Comparison of ENCODE assay signal across 2 cellular contexts in the genomic region with DNA sequence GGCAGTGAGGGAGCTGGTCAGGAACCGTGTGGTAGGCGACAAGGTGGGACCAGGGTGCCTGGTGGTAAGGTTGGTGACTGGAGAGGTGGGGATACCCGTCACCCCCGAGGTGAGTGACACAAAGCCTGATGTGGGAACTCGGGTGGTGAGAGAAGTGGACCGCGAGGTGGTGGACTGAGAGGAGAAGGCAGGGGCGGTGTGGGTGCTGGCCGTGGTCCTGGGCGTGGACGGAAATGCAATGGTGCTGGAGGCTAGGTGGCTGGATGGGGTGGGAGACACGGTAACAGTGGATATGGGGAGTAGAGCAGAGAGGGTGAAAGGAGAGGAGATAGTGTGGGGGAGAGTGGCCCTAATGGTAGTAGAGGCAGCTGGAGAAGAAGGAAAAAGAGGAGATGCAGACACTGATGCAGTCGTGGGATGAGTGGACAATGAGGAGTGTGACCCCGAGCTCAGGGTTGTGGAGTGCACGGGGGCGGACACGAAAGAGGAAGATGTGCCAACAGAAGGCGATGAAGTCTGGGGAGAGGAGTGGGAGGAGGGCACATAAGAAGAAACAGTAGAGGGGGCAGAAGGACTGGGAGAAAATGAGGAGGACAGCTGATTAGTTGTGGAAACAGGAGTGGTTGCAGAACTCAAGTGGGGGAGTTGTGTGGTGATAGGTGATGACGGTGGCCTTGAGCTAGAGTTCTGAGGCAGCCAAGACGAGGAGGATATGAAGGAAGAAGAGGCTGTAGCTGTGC.
TF ChIP-seq lines count a peak whose summit lies in the region.

No MANE protein-coding gene starts in this region.

TF ChIP-seq in HepG2, 621 proteins besides CTCF, POLR2A, EP300 and RAD21:
- TF ChIP-seq RFXAP (CRISPR knock-in tag; IDR thresholded peaks at IDR 0.05; ENCODE audit: borderline replicate concordance) (no peak), SRSF4 (IDR thresholded peaks at IDR 0.05; ENCODE audit: low read depth, low read length, poor library complexity, severe bottlenecking) (no peak)
- TF ChIP-seq, protein P1, sequence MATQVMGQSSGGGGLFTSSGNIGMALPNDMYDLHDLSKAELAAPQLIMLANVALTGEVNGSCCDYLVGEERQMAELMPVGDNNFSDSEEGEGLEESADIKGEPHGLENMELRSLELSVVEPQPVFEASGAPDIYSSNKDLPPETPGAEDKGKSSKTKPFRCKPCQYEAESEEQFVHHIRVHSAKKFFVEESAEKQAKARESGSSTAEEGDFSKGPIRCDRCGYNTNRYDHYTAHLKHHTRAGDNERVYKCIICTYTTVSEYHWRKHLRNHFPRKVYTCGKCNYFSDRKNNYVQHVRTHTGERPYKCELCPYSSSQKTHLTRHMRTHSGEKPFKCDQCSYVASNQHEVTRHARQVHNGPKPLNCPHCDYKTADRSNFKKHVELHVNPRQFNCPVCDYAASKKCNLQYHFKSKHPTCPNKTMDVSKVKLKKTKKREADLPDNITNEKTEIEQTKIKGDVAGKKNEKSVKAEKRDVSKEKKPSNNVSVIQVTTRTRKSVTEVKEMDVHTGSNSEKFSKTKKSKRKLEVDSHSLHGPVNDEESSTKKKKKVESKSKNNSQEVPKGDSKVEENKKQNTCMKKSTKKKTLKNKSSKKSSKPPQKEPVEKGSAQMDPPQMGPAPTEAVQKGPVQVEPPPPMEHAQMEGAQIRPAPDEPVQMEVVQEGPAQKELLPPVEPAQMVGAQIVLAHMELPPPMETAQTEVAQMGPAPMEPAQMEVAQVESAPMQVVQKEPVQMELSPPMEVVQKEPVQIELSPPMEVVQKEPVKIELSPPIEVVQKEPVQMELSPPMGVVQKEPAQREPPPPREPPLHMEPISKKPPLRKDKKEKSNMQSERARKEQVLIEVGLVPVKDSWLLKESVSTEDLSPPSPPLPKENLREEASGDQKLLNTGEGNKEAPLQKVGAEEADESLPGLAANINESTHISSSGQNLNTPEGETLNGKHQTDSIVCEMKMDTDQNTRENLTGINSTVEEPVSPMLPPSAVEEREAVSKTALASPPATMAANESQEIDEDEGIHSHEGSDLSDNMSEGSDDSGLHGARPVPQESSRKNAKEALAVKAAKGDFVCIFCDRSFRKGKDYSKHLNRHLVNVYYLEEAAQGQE (IDR thresholded peaks at IDR 0.05; ENCODE audit: borderline replicate concordance in 1 of 2, low read depth in 1 of 2, low read length in 2 of 2), result peak; percentile 36 to 72

TF ChIP-seq in PFSK-1, 5 proteins besides CTCF, POLR2A, EP300 and RAD21:
- TF ChIP-seq FOXP2 (optimal IDR thresholded peaks at IDR 0.05; ENCODE audit: borderline replicate concordance, extremely low read depth, extremely low read length, insufficient read depth), result no peak
- TF ChIP-seq, protein P1 (IDR thresholded peaks at IDR 0.05; ENCODE audit: insufficient read depth in 1 of 2, low read depth in 2 of 2, low read length in 2 of 2), result peak; percentile 57 to 83; a peak in 3 of 4 replicates
- TF ChIP-seq POLR2AphosphoS5 (IDR thresholded peaks at IDR 0.05; ENCODE audit: low read depth, low read length), result no peak
- TF ChIP-seq TAF1 (IDR thresholded peaks at IDR 0.05; ENCODE audit: borderline replicate concordance, insufficient read depth, low read length), result no peak
- no peak for TF ChIP-seq SIN3A (IDR thresholded peaks at IDR 0.05; ENCODE audit: borderline replicate concordance, insufficient read depth, low read length)
